23 cellular contexts compared by ENCODE assay signal in the genomic region with DNA sequence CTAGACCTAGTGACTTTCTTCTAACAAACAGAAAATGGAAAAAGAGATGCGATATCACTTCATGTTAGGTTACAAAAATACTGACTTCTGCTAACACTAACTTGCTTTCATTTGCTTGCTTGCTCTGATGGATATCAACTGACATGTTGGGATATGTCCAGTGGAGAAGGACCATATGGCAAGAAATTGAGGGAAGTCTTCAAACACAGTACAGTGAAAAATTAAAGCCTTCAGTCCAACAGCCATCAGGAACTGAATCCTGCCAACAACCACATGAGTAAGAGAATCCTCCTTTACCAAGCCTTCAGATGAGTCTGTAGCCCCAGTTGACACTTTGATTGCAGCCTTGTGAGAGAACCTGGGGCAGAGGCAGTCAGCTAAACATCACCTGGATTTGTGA.
"Had no signal": no experiment of that assay in that cellular context is flagged by ENCODE, and none has a peak within 500 bp of the region (broad histone marks: within the 10 kb centered on the region; RNA-seq: fewer than 3 reads in every experiment).

No MANE protein-coding gene starts in this region.

- H3K36me3 Mint-ChIP-seq: activated CD8-positive, alpha-beta memory T cell treated with anti-CD3 and anti-CD28 coated beads, Interleukin-2, amount 10 ng/mL, durations not matched to agents 7 days and 5 days; activated naive CD8-positive, alpha-beta T cell; brain had no signal

- FAIRE-seq: astrocyte had no signal

- H3K27ac Mint-ChIP-seq: activated B cell treated with CpG ODN at 0.5 μM for 24 hours; activated CD4-positive, alpha-beta T cell treated with anti-CD3 and anti-CD28 coated beads, Interleukin-2, amount 10 ng/mL, durations not matched to agents 24 days and 14 days; activated CD8-positive, alpha-beta memory T cell treated with anti-CD3 and anti-CD28 coated beads, Interleukin-2, amount 10 ng/mL, durations not matched to agents 7 days and 5 days; activated naive CD4-positive, alpha-beta T cell treated with anti-CD3 and anti-CD28 coated beads for 36 hours; activated naive CD8-positive, alpha-beta T cell; activated T-cell treated with anti-CD3 and anti-CD28 coated beads, Interleukin-2, amount 50 U/mL, for 24 hours; brain; T-helper 17 cell had no signal

- H3K27ac ChIP-seq: Peyer's patch, SJSA1 had no signal

- H3K4me1 Mint-ChIP-seq: activated B cell treated with CpG ODN at 0.5 μM for 24 hours; activated CD4-positive, alpha-beta T cell treated with anti-CD3 and anti-CD28 coated beads, Interleukin-2, amount 10 ng/mL, durations not matched to agents 24 days and 14 days; activated CD8-positive, alpha-beta memory T cell treated with anti-CD3 and anti-CD28 coated beads, Interleukin-2, amount 10 ng/mL, durations not matched to agents 7 days and 5 days; central memory CD8-positive, alpha-beta T cell; T-helper 17 cell had no signal

- H3K4me3 Mint-ChIP-seq: activated B cell treated with CpG ODN at 0.5 μM for 24 hours; activated CD4-positive, alpha-beta T cell treated with anti-CD3 and anti-CD28 coated beads, Interleukin-2, amount 10 ng/mL, durations not matched to agents 24 days and 14 days; activated CD8-positive, alpha-beta memory T cell treated with anti-CD3 and anti-CD28 coated beads, Interleukin-2, amount 10 ng/mL, durations not matched to agents 7 days and 5 days; activated naive CD4-positive, alpha-beta T cell treated with anti-CD3 and anti-CD28 coated beads for 36 hours; activated naive CD8-positive, alpha-beta T cell; activated T-cell treated with anti-CD3 and anti-CD28 coated beads, Interleukin-2, amount 50 U/mL, for 24 hours; brain; central memory CD8-positive, alpha-beta T cell; T-helper 17 cell had no signal

- H3K9me3 ChIP-seq: Peyer's patch, SJSA1 had no signal

- H3K4me3 ChIP-seq: Peyer's patch, SJSA1 had no signal

- H3K27me3 ChIP-seq: Peyer's patch, SJSA1 had no signal

- DNase-seq: activated B cell treated with CpG ODN at 0.5 μM for 24 hours; activated CD4-positive, alpha-beta T cell treated with anti-CD3 and anti-CD28 coated beads for 1 hour; activated CD4-positive, alpha-beta T cell treated with anti-CD3 and anti-CD28 coated beads, Interleukin-2, amount 10 ng/mL, durations not matched to agents 24 days and 14 days; activated CD4-positive, alpha-beta T cell treated with anti-CD3 and anti-CD28 coated beads, Interleukin-2, amount 50 U/mL, for 48 hours; activated CD8-positive, alpha-beta memory T cell treated with anti-CD3 and anti-CD28 coated beads, Interleukin-2, amount 10 ng/mL, durations not matched to agents 7 days and 5 days; activated effector memory CD4-positive, alpha-beta T cell treated with anti-CD3 and anti-CD28 coated beads, Interleukin-2, amount 50 U/mL, for 16 hours; activated naive CD4-positive, alpha-beta T cell treated with anti-CD3 and anti-CD28 coated beads for 36 hours; activated T-cell treated with anti-CD3 and anti-CD28 coated beads, Interleukin-2, amount 50 U/mL, for 24 hours; amygdala; Kasumi-1; KBM-7; NCI-H146; NCI-H187 treated with DMSO at 0.1 percent for 48 hours; NCI-H2081 treated with DMSO at 0.1 percent for 48 hours; Peyer's patch; SHP77; T-helper 17 cell; T-helper 9 cell had no signal

- H3K9me3 Mint-ChIP-seq: activated CD4-positive, alpha-beta T cell treated with anti-CD3 and anti-CD28 coated beads, Interleukin-2, amount 10 ng/mL, durations not matched to agents 24 days and 14 days; activated naive CD4-positive, alpha-beta T cell treated with anti-CD3 and anti-CD28 coated beads for 36 hours; activated T-cell treated with anti-CD3 and anti-CD28 coated beads, Interleukin-2, amount 50 U/mL, for 24 hours; brain; central memory CD8-positive, alpha-beta T cell had no signal

- ATAC-seq: activated CD8-positive, alpha-beta memory T cell treated with anti-CD3 and anti-CD28 coated beads, Interleukin-2, amount 10 ng/mL, durations not matched to agents 7 days and 5 days; T-helper 17 cell had no signal

- H3K36me3 ChIP-seq: Peyer's patch, SJSA1 had no signal

- H3K4me1 ChIP-seq: Peyer's patch, SJSA1 had no signal
